8 cellular contexts compared by ENCODE assay signal in the genomic region with DNA sequence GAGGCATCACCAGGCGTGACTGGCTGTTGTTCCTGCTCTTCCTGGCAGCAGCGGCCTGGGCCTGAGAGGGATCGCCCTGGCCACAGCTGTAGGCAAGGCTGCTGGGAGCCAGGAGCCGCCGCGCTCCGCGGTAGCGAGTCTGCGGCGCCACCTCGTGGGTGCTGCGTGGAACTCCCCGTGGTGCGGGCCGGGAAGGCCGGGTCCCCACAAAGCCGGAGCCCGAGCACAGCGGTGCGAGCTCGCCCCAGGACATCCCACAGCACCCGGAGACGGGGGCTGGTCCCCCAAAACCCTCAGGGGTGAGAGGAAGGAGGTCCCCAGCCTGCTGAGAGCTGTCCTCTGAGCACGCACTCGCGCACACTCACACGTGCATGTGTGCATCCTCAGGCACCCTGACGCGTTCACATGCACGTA.
DNase-seq lines count a peak whose midpoint lies in the region; TF ChIP-seq lines count a peak whose summit lies in the region.
"Not testable (repeated sequence)": the region's sequence is repeated elsewhere in the genome, so short reads cannot be mapped to it uniquely, and the experiment has no call there.

No MANE protein-coding gene starts in this region.

- H3K9me3 ChIP-seq in tibial artery, result not testable (repeated sequence)

- not testable (repeated sequence) for H3K27me3 ChIP-seq in tibial artery

- intact Hi-C loops in tibial artery (cut with DNase I; ENCODE audit: low total_unique reads), result not testable (repeated sequence)

- not testable (repeated sequence) for H3K4me3 Mint-ChIP-seq in activated CD4-positive, alpha-beta T cell treated with anti-CD3 and anti-CD28 coated beads, Interleukin-2, amount 10 ng/mL, durations not matched to agents 7 days and 5 days

- H3K27ac ChIP-seq in tibial artery, result not testable (repeated sequence)

- not testable (repeated sequence) for H3K36me3 ChIP-seq in tibial artery

- H3K36me3 Mint-ChIP-seq in activated CD4-positive, alpha-beta T cell treated with anti-CD3 and anti-CD28 coated beads, Interleukin-2, amount 10 ng/mL, durations not matched to agents 7 days and 5 days (ENCODE audit: low read depth), result not testable (repeated sequence)

- H3K27ac Mint-ChIP-seq in activated CD4-positive, alpha-beta T cell treated with anti-CD3 and anti-CD28 coated beads, Interleukin-2, amount 10 ng/mL, durations not matched to agents 7 days and 5 days, result not testable (repeated sequence)

- CTCF ChIA-PET in activated CD4-positive, alpha-beta T cell treated with anti-CD3 and anti-CD28 coated beads, Interleukin-2, amount 10 ng/mL, durations not matched to agents 7 days and 5 days (lab: Charles Lee), result not testable (repeated sequence)

- peak; percentile 78 for DNase-seq in ELF-1 (ENCODE audit: low read depth, low spot score)
- peak; percentile 52 for DNase-seq in NCI-H460 (ENCODE audit: extremely low read depth, low read depth)
- DNase-seq in activated CD4-positive, alpha-beta T cell treated with anti-CD3 and anti-CD28 coated beads, Interleukin-2, amount 10 ng/mL, durations not matched to agents 7 days and 5 days, result peak; percentile 57
- peak; percentile 24 for DNase-seq in astrocyte of the cerebellum (ENCODE audit: low read depth)
- peak; percentile 56 for DNase-seq in fibroblast of the conjunctiva (ENCODE audit: low read depth)
- DNase-seq in medulla oblongata (ENCODE audit: extremely low spot score), result peak; percentile 27
- peak; percentile 7 for DNase-seq in skeletal muscle cell (ENCODE audit: low read depth)
- peak; percentile 73 to 82 for DNase-seq in tibial artery

- POLR2A ChIA-PET in activated CD4-positive, alpha-beta T cell treated with anti-CD3 and anti-CD28 coated beads, Interleukin-2, amount 10 ng/mL, durations not matched to agents 7 days and 5 days (lab: Charles Lee), result not testable (repeated sequence)

- peak; percentile 40 for TF ChIP-seq CTCF in astrocyte of the cerebellum (IDR thresholded peaks at IDR 0.05; ENCODE audit: low read depth, low read length, missing control alignments)
- peak; percentile 61 to 67 for TF ChIP-seq CTCF in tibial artery (IDR thresholded peaks at IDR 0.05)

- H3K4me1 ChIP-seq in tibial artery, result not testable (repeated sequence)

- in situ Hi-C loops in astrocyte of the cerebellum (cut with HindIII; ENCODE audit: low sequenced_read_pairs), result not testable (repeated sequence)

- H3K9me3 Mint-ChIP-seq in activated CD4-positive, alpha-beta T cell treated with anti-CD3 and anti-CD28 coated beads, Interleukin-2, amount 10 ng/mL, durations not matched to agents 7 days and 5 days, result not testable (repeated sequence)

- not testable (repeated sequence) for H3K4me3 ChIP-seq in astrocyte of the cerebellum (ENCODE audit: low read depth, low read length); skeletal muscle cell (ENCODE audit: low read depth, low read length); tibial artery

- peaks cover 11% of the 10 kb centered on the region for H3K4me1 Mint-ChIP-seq in activated CD4-positive, alpha-beta T cell treated with anti-CD3 and anti-CD28 coated beads, Interleukin-2, amount 10 ng/mL, durations not matched to agents 7 days and 5 days

- not testable (repeated sequence) for H3K27me3 Mint-ChIP-seq in activated CD4-positive, alpha-beta T cell treated with anti-CD3 and anti-CD28 coated beads, Interleukin-2, amount 10 ng/mL, durations not matched to agents 7 days and 5 days

Comparison
In these comparisons a context has a peak if more than half of its experiments do, and no peak if none do; other contexts are left out.
1. DNase-seq: peak in every context shown above with its lines; median percentile 78 in ELF-1; 78 in tibial artery; 57 in activated CD4-positive, alpha-beta T cell treated with anti-CD3 and anti-CD28 coated beads, Interleukin-2, amount 10 ng/mL, durations not matched to agents 7 days and 5 days; 56 in fibroblast of the conjunctiva; 52 in NCI-H460; 27 in medulla oblongata; 24 in astrocyte of the cerebellum; 7 in skeletal muscle cell.